ENCODE assay signal across 16 cellular contexts in genomic region chr1:145706282-145706681, GRCh38. TPM values are rescaled to one million over a fixed set of nuclear protein-coding genes. Genes with fewer than 3 reads are reported as not detected.
DNase-seq lines count a peak whose midpoint lies in the region; ATAC-seq, FAIRE-seq and TF ChIP-seq lines count a peak whose summit lies in the region.
"Had no signal": no experiment of that assay in that cellular context is flagged by ENCODE, and none has a peak within 500 bp of the region (broad histone marks: within the 10 kb centered on the region; RNA-seq: fewer than 3 reads in every experiment).

No MANE protein-coding gene starts in this region.

- H2AK5ac ChIP-seq in trophoblast cell (ENCODE audit: low read length), result no peak overlapping the region

- no peak overlapping the region for H2BK12ac ChIP-seq in trophoblast cell (ENCODE audit: low read length)

- no peaks in the 10 kb centered on the region for H3K9me3 Mint-ChIP-seq in CD8-positive, alpha-beta T cell
- H3K9me3 Mint-ChIP-seq: CD14-positive monocyte; H9; natural killer cell treated with Interleukin-12 subunit alpha and Interleukin-12 subunit beta and Interleukin-15 and Interleukin-18, amount 100 ng/mL, for 72 hours; T-cell had no signal

- DNase-seq in G401 (ENCODE audit: low spot score) (peak; percentile 27), RCC 7860 (ENCODE audit: low spot score) (peak; percentile 76), trophoblast cell (peak; percentile 98 to 99), MV-4-11 (lab: John Stamatoyannopoulos, UW) (no peak), NCI-H82 (lab: John Stamatoyannopoulos, UW) (no peak)
- DNase-seq in CD8-positive, alpha-beta T cell, result no peak
- DNase-seq: H9; left lung; sigmoid colon; stimulated activated naive CD8-positive, alpha-beta T cell treated with anti-CD3 and anti-CD28 coated beads, Interleukin-15, Interleukin-2, amounts not matched to agents 100 U/mL and 50 U/mL, for 24 hours; T-cell had no signal

- WGBS in trophoblast cell (ENCODE audit: extremely low coverage, insufficient coverage, insufficient read length), result no CpG with 5 or more reads among the region's 2 CpGs

- H4K91ac ChIP-seq in trophoblast cell (ENCODE audit: low read depth, low read length), result no peak overlapping the region

- no peak overlapping the region for H3K27ac Mint-ChIP-seq in CD8-positive, alpha-beta T cell
- H3K27ac Mint-ChIP-seq: CD14-positive monocyte; natural killer cell treated with Interleukin-12 subunit alpha and Interleukin-12 subunit beta and Interleukin-15 and Interleukin-18, amount 100 ng/mL, for 72 hours; T-cell had no signal

- H3K27me3 ChIP-seq in trophoblast cell (ENCODE audit: insufficient read depth, low read length), result no peaks in the 10 kb centered on the region
- no peaks in the 10 kb centered on the region for H3K27me3 ChIP-seq in CD8-positive, alpha-beta T cell (ENCODE audit: insufficient read depth, low read length)
- H3K27me3 ChIP-seq: left lung, sigmoid colon had no signal

- H2BK120ac ChIP-seq in trophoblast cell (ENCODE audit: insufficient read depth, low read length, poor library complexity), result no peak overlapping the region

- H4K12ac ChIP-seq in trophoblast cell (ENCODE audit: low read depth, low read length), result no peak overlapping the region

- intact Hi-C loops in CD8-positive, alpha-beta T cell (cut with DNase I, micrococcal nuclease), result no loop called here

- no peaks in the 10 kb centered on the region for H3K27me3 Mint-ChIP-seq in CD8-positive, alpha-beta T cell (ENCODE audit: low read depth)
- H3K27me3 Mint-ChIP-seq: T-cell had no signal

- POLR2A ChIA-PET in CD8-positive, alpha-beta T cell (lab: Charles Lee), result no interaction called here

- no peak overlapping the region for H2AFZ ChIP-seq in trophoblast cell (ENCODE audit: insufficient read depth, low read length, poor library complexity)

- H3K4me2 ChIP-seq in trophoblast cell (ENCODE audit: low read length), result peak overlapping the region; percentile 21

- CTCF ChIA-PET in CD8-positive, alpha-beta T cell (lab: Charles Lee), result interaction anchor here (4.6 kb wide), 1 partner anchor 14 kb away, joined by 25 read pairs; the partner anchor contains the start of gene CD160

- H4K8ac ChIP-seq in trophoblast cell (ENCODE audit: low read depth, low read length), result no peak overlapping the region

- H3K4me3 ChIP-seq in trophoblast cell (ENCODE audit: low read depth, low read length), result no peak overlapping the region
- H3K4me3 ChIP-seq in CD8-positive, alpha-beta T cell (ENCODE audit: low read depth, low read length), result no peak overlapping the region
- H3K4me3 ChIP-seq: left lung, sigmoid colon had no signal

- no peaks in the 10 kb centered on the region for H3K4me1 Mint-ChIP-seq in CD8-positive, alpha-beta T cell (ENCODE audit: low read depth)
- H3K4me1 Mint-ChIP-seq: CD14-positive monocyte, T-cell had no signal

- H3K9me3 ChIP-seq in trophoblast cell (ENCODE audit: insufficient read depth, low read depth, low read length), result no peaks in the 10 kb centered on the region
- H3K9me3 ChIP-seq in CD8-positive, alpha-beta T cell (ENCODE audit: low read length), result no peaks in the 10 kb centered on the region
- H3K9me3 ChIP-seq: left lung, sigmoid colon had no signal

- in situ Hi-C loops in G401 (cut with HindIII; ENCODE audit: low sequenced_read_pairs), result no loop called here

- H3K18ac ChIP-seq in trophoblast cell (ENCODE audit: low read length), result no peak overlapping the region

- ATAC-seq in esophagus mucosa, result peak; percentile 77
- no peak for ATAC-seq in CD8-positive, alpha-beta T cell
- ATAC-seq in HG03280 (IDR thresholded peaks at IDR 0.05; ENCODE audit: unreplicated experiment), result no peak
- ATAC-seq: left lung; natural killer cell treated with Interleukin-12 subunit alpha and Interleukin-12 subunit beta and Interleukin-15 and Interleukin-18, amount 100 ng/mL, for 72 hours; stimulated activated naive CD8-positive, alpha-beta T cell treated with anti-CD3 and anti-CD28 coated beads, Interleukin-15, Interleukin-2, amounts not matched to agents 100 U/mL and 50 U/mL, for 24 hours; T-cell had no signal

- H3K79me2 ChIP-seq in trophoblast cell (ENCODE audit: control insufficient read depth, insufficient read depth, low read length, poor library complexity), result peaks cover 9% of the 10 kb centered on the region

- no peaks in the 10 kb centered on the region for H3K36me3 Mint-ChIP-seq in CD8-positive, alpha-beta T cell
- H3K36me3 Mint-ChIP-seq: CD14-positive monocyte, T-cell had no signal

- no peak overlapping the region for H3K14ac ChIP-seq in trophoblast cell (ENCODE audit: low read length)

- H3K9ac ChIP-seq in trophoblast cell (ENCODE audit: low read length), result no peak overlapping the region

- H3K4me1 ChIP-seq in trophoblast cell (ENCODE audit: control insufficient read depth in 1 of 2, insufficient read depth in 2 of 2, low read length in 2 of 2), result peaks cover 21 to 30% of the 10 kb centered on the region in 2 experiments
- no peaks in the 10 kb centered on the region for H3K4me1 ChIP-seq in CD8-positive, alpha-beta T cell (ENCODE audit: insufficient read depth, low read length)
- H3K4me1 ChIP-seq: left lung had no signal

- H3K27ac ChIP-seq in trophoblast cell (ENCODE audit: low read depth, low read length), result peak overlapping the region; percentile 95
- H3K27ac ChIP-seq in CD8-positive, alpha-beta T cell (ENCODE audit: low read depth, low read length), result no peak overlapping the region
- H3K27ac ChIP-seq: left lung, sigmoid colon had no signal

- no peak overlapping the region for H3K4me3 Mint-ChIP-seq in CD8-positive, alpha-beta T cell
- H3K4me3 Mint-ChIP-seq: CD14-positive monocyte; H9; natural killer cell treated with Interleukin-12 subunit alpha and Interleukin-12 subunit beta and Interleukin-15 and Interleukin-18, amount 100 ng/mL, for 72 hours; T-cell had no signal

- H3K4ac ChIP-seq in trophoblast cell (ENCODE audit: low read depth, low read length), result no peak overlapping the region

- H3K36me3 ChIP-seq in trophoblast cell (ENCODE audit: control insufficient read depth in 1 of 2, insufficient read depth in 2 of 2, low read length in 2 of 2), result no peaks in the 10 kb centered on the region
- no peaks in the 10 kb centered on the region for H3K36me3 ChIP-seq in CD8-positive, alpha-beta T cell (ENCODE audit: insufficient read depth, low read length)
- H3K36me3 ChIP-seq: left lung, sigmoid colon had no signal

- peak overlapping the region; percentile 70 for H2BK5ac ChIP-seq in trophoblast cell (ENCODE audit: low read depth, low read length, poor library complexity)

- H3K79me1 ChIP-seq in trophoblast cell (ENCODE audit: low read length), result peaks cover 36% of the 10 kb centered on the region

- H3K23ac ChIP-seq in trophoblast cell (ENCODE audit: low read length), result no peak overlapping the region

- peak; percentile 63 for FAIRE-seq in RCC 7860 (lab: Jason Lieb, UNC)

- TF ChIP-seq CTCF in CD8-positive, alpha-beta T cell (IDR thresholded peaks at IDR 0.05), result no peak

RNA-seq across cellular contexts. Expression of gene PDZK1, which starts 0.9 kb away (rescaled TPM):
- 0.64 and 1.4 TPM in 2 replicates for total RNA-seq in G401 (2014; rRNA removed; shearing (Covaris generic))
- not detected for total RNA-seq in esophagus mucosa
- 34.7 and 36.3 TPM in 2 replicates for polyA plus RNA-seq in trophoblast cell (2013)
- total RNA-seq in CD8-positive, alpha-beta T cell, result under 1 TPM in 1 of 2 experiments, not detected in 1; 0.16 TPM
- total RNA-seq: glomerular endothelial cell, H9, sigmoid colon had no signal
- polyA plus RNA-seq: CD14-positive monocyte had no signal

RNA-seq across cellular contexts. Expression of gene CD160, which starts 13.0 kb away (rescaled TPM):
- total RNA-seq in G401 (2014; rRNA removed; shearing (Covaris generic)), result not detected in 2 replicates
- not detected for total RNA-seq in esophagus mucosa
- 0.28 and 0.30 TPM in 2 replicates for polyA plus RNA-seq in trophoblast cell (2013)
- total RNA-seq in CD8-positive, alpha-beta T cell, result 1 to 10 TPM; 3.2 to 3.6 TPM
- total RNA-seq: glomerular endothelial cell, H9, sigmoid colon had no signal

Comparison
In these comparisons a context has a peak if more than half of its experiments do, and no peak if none do; other contexts are left out.
1. DNase-seq: peak in G401 (single experiment), RCC 7860 (single experiment) and trophoblast cell (2 of 2); none in CD8-positive, alpha-beta T cell (0 of 7), MV-4-11 (single experiment) and NCI-H82 (single experiment).